ENCODE assay signal across 22 cellular contexts in the genomic region with DNA sequence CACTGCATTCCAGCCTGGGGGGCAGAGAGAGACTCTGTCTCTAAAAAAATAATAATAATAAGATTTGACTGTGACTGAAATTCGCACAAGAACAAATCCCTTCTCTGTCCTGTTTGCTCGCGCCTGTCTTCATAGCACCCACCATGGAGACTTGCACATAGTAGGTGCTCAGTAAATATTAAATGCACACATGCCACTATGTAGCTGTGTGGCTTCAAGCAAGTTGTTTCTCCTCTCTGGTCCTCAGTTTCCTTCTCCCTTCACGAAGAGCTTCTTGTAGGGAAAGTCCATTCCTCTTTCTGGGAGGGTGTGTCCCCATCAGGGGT. TPM values are rescaled to one million over a fixed set of nuclear protein-coding genes. Genes with fewer than 3 reads are reported as not detected.
DNase-seq lines count a peak whose midpoint lies in the region; ATAC-seq and TF ChIP-seq lines count a peak whose summit lies in the region.
"Had no signal": no experiment of that assay in that cellular context is flagged by ENCODE, and none has a peak within 500 bp of the region (broad histone marks: within the 10 kb centered on the region; RNA-seq: fewer than 3 reads in every experiment).

No MANE protein-coding gene starts in this region.

- H3K36me3 Mint-ChIP-seq in activated CD4-positive, alpha-beta T cell treated with anti-CD3 and anti-CD28 coated beads, Interleukin-2, amount 10 ng/mL, durations not matched to agents 7 days and 5 days (ENCODE audit: low read depth): peaks cover 19% of the 10 kb centered on the region
- no peaks in the 10 kb centered on the region for H3K36me3 Mint-ChIP-seq in activated CD4-positive, alpha-beta T cell treated with anti-CD3 and anti-CD28 coated beads for 36 hours (ENCODE audit: low read depth)
- H3K36me3 Mint-ChIP-seq: CD4-positive, CD25-positive, alpha-beta regulatory T cell had no signal

- ATAC-seq in activated CD4-positive, alpha-beta T cell treated with anti-CD3 and anti-CD28 coated beads for 36 hours: no peak

- H3K27ac ChIP-seq in RWPE1 (peak overlapping the region; percentile 55; the same call in 1 of the 2 replicates), fibroblast of lung (ENCODE audit: insufficient read depth, low read length) (peak overlapping the region; percentile 67), suprapubic skin (peak overlapping the region; percentile 20)
- H3K27ac ChIP-seq: SJSA1, thyroid gland had no signal

- CTCF ChIA-PET in activated CD4-positive, alpha-beta T cell treated with anti-CD3 and anti-CD28 coated beads, Interleukin-2, amount 10 ng/mL, durations not matched to agents 7 days and 5 days (lab: Charles Lee): interaction anchor here (1.4 to 2.7 kb wide), 2 partner anchors 11 to 84 kb away, joined by 3 to 14 read pairs; no protein-coding TSS in a partner anchor
- CTCF ChIA-PET in activated CD4-positive, alpha-beta T cell treated with anti-CD3 and anti-CD28 coated beads for 36 hours (lab: Charles Lee): interaction anchor here (1.0 kb wide), 1 partner anchor 39 kb away, joined by 3 read pairs; no protein-coding TSS in a partner anchor
- CTCF ChIA-PET in RWPE1 (lab: Yijun Ruan, JAX): interaction anchor here (0.6 to 2.1 kb wide), 5 partner anchors 14 to 271 kb away, joined by 3 to 8 read pairs (median 5); no protein-coding TSS in a partner anchor

- H3K4me2 ChIP-seq in fibroblast of lung (ENCODE audit: extremely low read depth, insufficient read depth, low read length): no peak overlapping the region

- no peaks in the 10 kb centered on the region for H3K79me2 ChIP-seq in fibroblast of lung (ENCODE audit: control insufficient read depth, insufficient read depth, low read length)

- H3K27me3 Mint-ChIP-seq in activated CD4-positive, alpha-beta T cell treated with anti-CD3 and anti-CD28 coated beads, Interleukin-2, amount 10 ng/mL, durations not matched to agents 7 days and 5 days: peaks cover 21% of the 10 kb centered on the region
- H3K27me3 Mint-ChIP-seq in activated CD4-positive, alpha-beta T cell treated with anti-CD3 and anti-CD28 coated beads for 36 hours: peaks cover 8% of the 10 kb centered on the region

- TF ChIP-seq CTCF in RWPE1 (conservative IDR thresholded peaks at IDR 0.05; ENCODE audit: low read depth) (no peak), fibroblast of lung (conservative IDR thresholded peaks at IDR 0.05 in 1 of 2, IDR thresholded peaks at IDR 0.05 in 1 of 2; ENCODE audit: low read depth in 1 of 2, low read length in 2 of 2) (no peak), suprapubic skin (IDR thresholded peaks at IDR 0.05) (no peak)

- H3K9me3 ChIP-seq in fibroblast of lung (ENCODE audit: control insufficient read depth, insufficient read depth, low read depth, low read length) (no peaks in the 10 kb centered on the region), suprapubic skin (no peaks in the 10 kb centered on the region)
- H3K9me3 ChIP-seq: breast epithelium, SJSA1, thyroid gland had no signal

- H3K4me1 Mint-ChIP-seq in activated CD4-positive, alpha-beta T cell treated with anti-CD3 and anti-CD28 coated beads, Interleukin-2, amount 10 ng/mL, durations not matched to agents 7 days and 5 days: peaks cover 25% of the 10 kb centered on the region
- no peaks in the 10 kb centered on the region for H3K4me1 Mint-ChIP-seq in activated CD4-positive, alpha-beta T cell treated with anti-CD3 and anti-CD28 coated beads for 36 hours
- H3K4me1 Mint-ChIP-seq: CD4-positive, CD25-positive, alpha-beta regulatory T cell had no signal

- TF ChIP-seq POLR2A in suprapubic skin (IDR thresholded peaks at IDR 0.05): no peak

- H2AFZ ChIP-seq in fibroblast of lung (ENCODE audit: low read length): no peak overlapping the region

- H3K27ac Mint-ChIP-seq in activated CD4-positive, alpha-beta T cell treated with anti-CD3 and anti-CD28 coated beads, Interleukin-2, amount 10 ng/mL, durations not matched to agents 7 days and 5 days: peak overlapping the region; percentile 60
- no peak overlapping the region for H3K27ac Mint-ChIP-seq in activated CD4-positive, alpha-beta T cell treated with anti-CD3 and anti-CD28 coated beads for 36 hours
- H3K27ac Mint-ChIP-seq: CD4-positive, CD25-positive, alpha-beta regulatory T cell had no signal

- DNase-seq in activated CD4-positive, alpha-beta T cell treated with anti-CD3 and anti-CD28 coated beads, Interleukin-2, amount 10 ng/mL, durations not matched to agents 7 days and 5 days: no peak
- DNase-seq in activated CD4-positive, alpha-beta T cell treated with anti-CD3 and anti-CD28 coated beads for 36 hours: no peak
- DNase-seq in RWPE1 (ENCODE audit: low spot score) (no peak), fibroblast of lung (ENCODE audit: low read depth in 2 of 2) (no peak), suprapubic skin (ENCODE audit: low spot score in 2 of 2) (no peak), occipital lobe (lab: John Stamatoyannopoulos, UW) (no peak), superior temporal gyrus (ENCODE audit: extremely low spot score) (no peak), inferior parietal cortex (ENCODE audit: extremely low spot score) (no peak)
- DNase-seq: activated CD4-positive, alpha-beta T cell treated with anti-CD3 and anti-CD28 coated beads for 4 hours; activated naive CD4-positive, alpha-beta T cell treated with anti-CD3 and anti-CD28 coated beads, Interleukin-2, amount 50 U/mL, for 16 hours; CD4-positive, CD25-positive, alpha-beta regulatory T cell; DMS79 treated with DMSO at 0.1 percent for 48 hours; hypothalamus; Kasumi-1; NCI-H1105 treated with DMSO at 0.1 percent for 48 hours; NCI-H526 treated with DMSO at 0.1 percent for 48 hours; stimulated activated CD4-positive, alpha-beta T cell treated with anti-CD3 and anti-CD28 coated beads, Interleukin-4, amount 100 ng/mL, for 1 hour; T1000 had no signal

- WGBS in suprapubic skin: 81% methylated on average over 4 of the region's 4 CpGs

- H3K4me3 ChIP-seq in fibroblast of lung (replicated peaks in 1 of 4; ENCODE audit: control extremely low read depth in 1 of 4, insufficient read depth in 1 of 4, low read depth in 3 of 4, low read length in 4 of 4): no peak overlapping the region
- no peak overlapping the region for H3K4me3 ChIP-seq in suprapubic skin
- H3K4me3 ChIP-seq: breast epithelium, SJSA1, skin epidermis, thyroid gland had no signal

- H3K27me3 ChIP-seq in fibroblast of lung (ENCODE audit: control insufficient read depth, insufficient read depth, low read length) (no peaks in the 10 kb centered on the region), suprapubic skin (peaks cover 3% of the 10 kb centered on the region)
- H3K27me3 ChIP-seq: breast epithelium, SJSA1, thyroid gland had no signal

- H3K4me3 Mint-ChIP-seq in activated CD4-positive, alpha-beta T cell treated with anti-CD3 and anti-CD28 coated beads, Interleukin-2, amount 10 ng/mL, durations not matched to agents 7 days and 5 days: no peak overlapping the region
- H3K4me3 Mint-ChIP-seq in activated CD4-positive, alpha-beta T cell treated with anti-CD3 and anti-CD28 coated beads for 36 hours: no peak overlapping the region
- H3K4me3 Mint-ChIP-seq: CD4-positive, CD25-positive, alpha-beta regulatory T cell had no signal

- peaks cover 8% of the 10 kb centered on the region for H3K9me3 Mint-ChIP-seq in activated CD4-positive, alpha-beta T cell treated with anti-CD3 and anti-CD28 coated beads, Interleukin-2, amount 10 ng/mL, durations not matched to agents 7 days and 5 days
- peaks cover 2% of the 10 kb centered on the region for H3K9me3 Mint-ChIP-seq in activated CD4-positive, alpha-beta T cell treated with anti-CD3 and anti-CD28 coated beads for 36 hours (ENCODE audit: low read depth)

- H3K9ac ChIP-seq in fibroblast of lung (ENCODE audit: insufficient read depth, low read length): no peak overlapping the region

- H3K36me3 ChIP-seq in fibroblast of lung (ENCODE audit: control insufficient read depth, insufficient read depth, low read length): no peaks in the 10 kb centered on the region
- no peaks in the 10 kb centered on the region for H3K36me3 ChIP-seq in suprapubic skin
- H3K36me3 ChIP-seq: breast epithelium, SJSA1, thyroid gland had no signal

- no peak for TF ChIP-seq EP300 in suprapubic skin (IDR thresholded peaks at IDR 0.05)

- H4K20me1 ChIP-seq in fibroblast of lung (ENCODE audit: control insufficient read depth, extremely low read depth, insufficient read depth, low read length): no peaks in the 10 kb centered on the region

- H3K4me1 ChIP-seq in fibroblast of lung (ENCODE audit: control insufficient read depth, extremely low read depth, insufficient read depth, low read length) (peaks cover 22% of the 10 kb centered on the region), suprapubic skin (peaks cover 27% of the 10 kb centered on the region)
- H3K4me1 ChIP-seq: breast epithelium had no signal

- POLR2A ChIA-PET in activated CD4-positive, alpha-beta T cell treated with anti-CD3 and anti-CD28 coated beads, Interleukin-2, amount 10 ng/mL, durations not matched to agents 7 days and 5 days (lab: Charles Lee): no interaction called here
- POLR2A ChIA-PET in activated CD4-positive, alpha-beta T cell treated with anti-CD3 and anti-CD28 coated beads for 36 hours (lab: Charles Lee): no interaction called here
- POLR2A ChIA-PET in RWPE1 (lab: Yijun Ruan, JAX; ENCODE audit: low non-redundant PET): interaction anchor here (0.8 kb wide), 1 partner anchor 93 kb away, joined by 3 read pairs; no protein-coding TSS in a partner anchor

- intact Hi-C loops in activated CD4-positive, alpha-beta T cell treated with anti-CD3 and anti-CD28 coated beads for 36 hours (cut with DNase I, micrococcal nuclease): no loop called here

RNA-seq across cellular contexts. Expression of a gene that starts 15.4 kb away (rescaled TPM):
- under 1 TPM; 0.40 to 0.62 TPM for total RNA-seq in activated CD4-positive, alpha-beta T cell treated with anti-CD3 and anti-CD28 coated beads, Interleukin-2, amount 10 ng/mL, durations not matched to agents 7 days and 5 days
- under 1 TPM; 0.21 to 0.43 TPM for total RNA-seq in activated CD4-positive, alpha-beta T cell treated with anti-CD3 and anti-CD28 coated beads for 36 hours
- total RNA-seq in fibroblast of lung (41.5 and 79.1 TPM in 2 replicates), suprapubic skin (10 to 100 TPM in 1 of 4 donors, 1 to 10 TPM in 3; 4.3 to 14.4 (median 7.0) TPM), occipital lobe (10.8 TPM)
- 6.8 and 33.1 TPM in 2 replicates for polyA plus RNA-seq in fibroblast of lung
- polyA plus RNA-seq in fibroblast of lung (2012): 5.3 and 22.0 TPM in 2 replicates
- polyA minus RNA-seq in fibroblast of lung (ENCODE audit: low replicate concordance): 24.8 and 159 TPM in 2 replicates
- total RNA-seq: CD4-positive, CD25-positive, alpha-beta regulatory T cell; SJSA1 had no signal
- polyA plus RNA-seq: CD4-positive, CD25-positive, alpha-beta regulatory T cell had no signal
